ENCODE assay signal across 25 cellular contexts in genomic region chr10:88523739-88524400, GRCh38.
"Had no signal": no experiment of that assay in that cellular context is flagged by ENCODE, and none has a peak within 500 bp of the region (broad histone marks: within the 10 kb centered on the region; RNA-seq: fewer than 3 reads in every experiment).

No MANE protein-coding gene starts in this region.

- H3K4me3 ChIP-seq: breast epithelium, esophagus muscularis mucosa, gastrocnemius medialis, left lung, ovary, prostate gland, upper lobe of left lung had no signal

- H3K27me3 ChIP-seq: breast epithelium, esophagus muscularis mucosa, gastrocnemius medialis, left lung, neutrophil, ovary, upper lobe of left lung had no signal

- H3K9me3 ChIP-seq: breast epithelium, esophagus muscularis mucosa, gastrocnemius medialis, left lung, neutrophil, ovary, prostate gland, upper lobe of left lung had no signal

- FAIRE-seq: colon, endothelial cell of umbilical vein had no signal

- DNase-seq: activated CD4-positive, alpha-beta memory T cell treated with anti-CD3 and anti-CD28 coated beads, Interleukin-2, amount 10 ng/mL, durations not matched to agents 7 days and 5 days; activated CD4-positive, alpha-beta T cell treated with anti-CD3 and anti-CD28 coated beads, Interleukin-2, amount 10 ng/mL, durations not matched to agents 24 days and 14 days; activated effector memory CD4-positive, alpha-beta T cell treated with Interleukin-2 at 50 U/mL for 16 hours; activated naive CD4-positive, alpha-beta T cell treated with anti-CD3 and anti-CD28 coated beads for 36 hours; activated naive CD8-positive, alpha-beta T cell treated with anti-CD3 and anti-CD28 coated beads, Interleukin-2, amount 10 ng/mL, durations not matched to agents 7 days and 5 days; activated T-cell treated with anti-CD3 and anti-CD28 coated beads, Interleukin-2, amount 50 U/mL, for 72 hours; amniotic stem cell; effector memory CD4-positive, alpha-beta T cell; gastrocnemius medialis; hippocampal formation; left lung; midbrain; ovary; right cardiac atrium; stimulated activated CD4-positive, alpha-beta T cell treated with anti-CD3 and anti-CD28 coated beads, Interleukin-4, amount 100 ng/mL, for 24 hours; stimulated activated naive CD4-positive, alpha-beta T cell treated with Interleukin-2 at 50 U/mL for 16 hours; T-helper 1 cell; upper lobe of left lung had no signal

- ATAC-seq: activated T-cell treated with anti-CD3 and anti-CD28 coated beads, Interleukin-2, amount 50 U/mL, for 72 hours; gastrocnemius medialis; left lung; natural killer cell treated with Interleukin-12 subunit alpha and Interleukin-12 subunit beta and Interleukin-15 and Interleukin-18, amount 100 ng/mL, for 72 hours; right cardiac atrium had no signal

- H3K36me3 ChIP-seq: breast epithelium, esophagus muscularis mucosa, gastrocnemius medialis, left lung, neutrophil, ovary, prostate gland, upper lobe of left lung had no signal

- H3K4me1 ChIP-seq: left lung, prostate gland had no signal

- H3K27ac ChIP-seq: breast epithelium, esophagus muscularis mucosa, gastrocnemius medialis, neutrophil, ovary, prostate gland, upper lobe of left lung had no signal
